Comparison of ENCODE assay signal across 10 cellular contexts in the genomic region with DNA sequence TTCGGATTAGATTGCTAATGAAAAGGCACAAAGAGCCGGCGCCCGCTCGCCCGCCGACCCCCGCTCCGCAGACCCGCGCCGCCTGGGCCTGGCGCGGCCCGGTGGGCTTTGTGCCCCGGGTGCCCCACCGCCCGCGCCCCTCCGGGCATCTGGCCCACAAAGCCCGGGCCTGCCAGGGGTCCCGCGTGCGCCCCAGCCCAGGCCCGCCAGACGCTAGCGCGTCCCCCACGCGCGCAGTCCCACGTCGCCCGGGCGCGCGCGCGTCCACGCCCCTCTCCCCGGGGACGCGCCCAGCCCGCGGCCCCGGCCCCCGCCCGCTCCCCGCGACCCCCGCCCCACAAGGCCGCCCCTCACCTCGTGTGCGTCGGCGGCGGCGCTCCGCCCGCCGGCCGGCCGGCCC. TPM values are rescaled to one million over a fixed set of nuclear protein-coding genes. Genes with fewer than 3 reads are reported as not detected.
DNase-seq lines count a peak whose midpoint lies in the region; ATAC-seq lines count a peak whose summit lies in the region.
"Not testable (repeated sequence)": the region's sequence is repeated elsewhere in the genome, so short reads cannot be mapped to it uniquely, and the experiment has no call there.
"Had no signal": no experiment of that assay in that cellular context is flagged by ENCODE, and none has a peak within 500 bp of the region (broad histone marks: within the 10 kb centered on the region; RNA-seq: fewer than 3 reads in every experiment).

No MANE protein-coding gene starts in this region.

- intact Hi-C loops in left cardiac atrium (cut with DNase I) = not testable (repeated sequence)

- peak; percentile 6 for ATAC-seq in GM18519 (IDR thresholded peaks at IDR 0.05; ENCODE audit: low FRiP score, unreplicated experiment)
- ATAC-seq in GM19455 (IDR thresholded peaks at IDR 0.05; ENCODE audit: unreplicated experiment) = peak; percentile 35
- peak; percentile 19 for ATAC-seq in HG02571 (IDR thresholded peaks at IDR 0.05; ENCODE audit: unreplicated experiment)
- ATAC-seq in HG02973 (IDR thresholded peaks at IDR 0.05; ENCODE audit: unreplicated experiment) = peak; percentile 24
- peak; percentile 15 for ATAC-seq in HG03442 (IDR thresholded peaks at IDR 0.05; ENCODE audit: unreplicated experiment)
- ATAC-seq in left cardiac atrium = peak; percentile 3 to 28
- ATAC-seq in stimulated activated naive CD8-positive, alpha-beta T cell treated with anti-CD3 and anti-CD28 coated beads, Interleukin-15, amount 100 ng/mL, for 72 hours = peak; percentile 44

- not testable (repeated sequence) for H3K4me1 Mint-ChIP-seq in stimulated activated naive CD8-positive, alpha-beta T cell treated with anti-CD3 and anti-CD28 coated beads, Interleukin-15, amount 100 ng/mL, for 72 hours

- H3K9me3 Mint-ChIP-seq in stimulated activated naive CD8-positive, alpha-beta T cell treated with anti-CD3 and anti-CD28 coated beads, Interleukin-15, amount 100 ng/mL, for 72 hours = not testable (repeated sequence)

- not testable (repeated sequence) for H3K4me3 Mint-ChIP-seq in stimulated activated naive CD8-positive, alpha-beta T cell treated with anti-CD3 and anti-CD28 coated beads, Interleukin-15, amount 100 ng/mL, for 72 hours

- not testable (repeated sequence) for H3K27ac Mint-ChIP-seq in stimulated activated naive CD8-positive, alpha-beta T cell treated with anti-CD3 and anti-CD28 coated beads, Interleukin-15, amount 100 ng/mL, for 72 hours

- H3K27me3 Mint-ChIP-seq in stimulated activated naive CD8-positive, alpha-beta T cell treated with anti-CD3 and anti-CD28 coated beads, Interleukin-15, amount 100 ng/mL, for 72 hours = not testable (repeated sequence)

- peak; percentile 4 for DNase-seq in activated CD8-positive, alpha-beta memory T cell treated with anti-CD3 and anti-CD28 coated beads, Interleukin-2, amount 50 U/mL, for 4 hours
- not testable (repeated sequence) for DNase-seq in left cardiac atrium; stimulated activated naive CD8-positive, alpha-beta T cell treated with anti-CD3 and anti-CD28 coated beads, Interleukin-15, amount 100 ng/mL, for 72 hours

RNA-seq across cellular contexts. Expression of gene RIMBP3C, which starts 34.3 kb away (rescaled TPM):
- total RNA-seq in left cardiac atrium = under 1 TPM; 0.05 to 0.21 TPM
- total RNA-seq: HT-29, psoas muscle had no signal

RNA-seq across cellular contexts. Expression of gene TMEM191C, which starts 49.8 kb away (rescaled TPM):
- total RNA-seq in left cardiac atrium = under 1 TPM; 0.31 to 0.82 TPM

RNA-seq across cellular contexts. Expression of gene UBE2L3, which starts 50.5 kb away (rescaled TPM):
- total RNA-seq in left cardiac atrium = 10 to 100 TPM; 40.1 to 42.3 TPM
